In genomic region chr19:47599671-47600245, GRCh38 we compare ENCODE assay signal across 9 cellular contexts. TPM values are rescaled to one million over a fixed set of nuclear protein-coding genes. Genes with fewer than 3 reads are reported as not detected.
DNase-seq lines count a peak whose midpoint lies in the region; ATAC-seq, FAIRE-seq and TF ChIP-seq lines count a peak whose summit lies in the region.
"Not testable (repeated sequence)": the region's sequence is repeated elsewhere in the genome, so short reads cannot be mapped to it uniquely, and the experiment has no call there.
"Had no signal": no experiment of that assay in that cellular context is flagged by ENCODE, and none has a peak within 500 bp of the region (broad histone marks: within the 10 kb centered on the region; RNA-seq: fewer than 3 reads in every experiment).

No MANE protein-coding gene starts in this region.

- H3K4me3 ChIP-seq in A549 (peak overlapping the region; percentile 43), mucosa of descending colon (peak overlapping the region; percentile 14), skeletal muscle satellite cell (ENCODE audit: low read length) (peak overlapping the region; percentile 82)

- H3K36me3 ChIP-seq in mucosa of descending colon (ENCODE audit: low read depth); skeletal muscle satellite cell (ENCODE audit: insufficient read depth, low read length): not testable (repeated sequence)

- ATAC-seq in A549 = peak in 1 of 2 experiments; percentile 1; a peak in 3 of 6 replicates
- ATAC-seq in mucosa of descending colon = not testable (repeated sequence)

- H3K4me3 Mint-ChIP-seq in activated CD4-positive, alpha-beta memory T cell treated with anti-CD3 and anti-CD28 coated beads, Interleukin-2, amount 10 ng/mL, durations not matched to agents 7 days and 5 days = peak overlapping the region; percentile 85

- H3K4me1 ChIP-seq in A549 (peaks cover 17% of the 10 kb centered on the region), mucosa of descending colon (ENCODE audit: low read depth) (peaks cover 15% of the 10 kb centered on the region), skeletal muscle satellite cell (ENCODE audit: control insufficient read depth, insufficient read depth, low read length) (peaks cover 25% of the 10 kb centered on the region)

- in situ Hi-C loops in GM13976 (cut with MboI; ENCODE audit: low sequenced_read_pairs, unreplicated experiment) = not testable (repeated sequence)

- DNase-seq in A549 (ENCODE audit: low read depth in 1 of 2, low spot score in 1 of 2); activated CD4-positive, alpha-beta memory T cell treated with anti-CD3 and anti-CD28 coated beads, Interleukin-2, amount 10 ng/mL, durations not matched to agents 7 days and 5 days; caudate nucleus (lab: John Stamatoyannopoulos, UW): not testable (repeated sequence)
- DNase-seq in GM13976 (ENCODE audit: low spot score) = peak; percentile 42
- peak; percentile 63 for DNase-seq in NCI-H2227 (lab: John Stamatoyannopoulos, UW; ENCODE audit: unreplicated experiment)
- peak; percentile 18 for DNase-seq in glomerular visceral epithelial cell (ENCODE audit: extremely low spot score)
- DNase-seq in mucosa of descending colon = peak; percentile 35 to 66 (median 50)

- H3K9me3 ChIP-seq in A549; mucosa of descending colon; skeletal muscle satellite cell (replicated peaks; ENCODE audit: low read length): not testable (repeated sequence)

- H3K9me3 Mint-ChIP-seq in activated CD4-positive, alpha-beta memory T cell treated with anti-CD3 and anti-CD28 coated beads, Interleukin-2, amount 10 ng/mL, durations not matched to agents 7 days and 5 days = not testable (repeated sequence)

- intact Hi-C loops in mucosa of descending colon (cut with DNase I, micrococcal nuclease) = loop anchor here in 1 of 2 donors (10.0 kb wide), 1 partner anchor 85 kb away; the partner anchor contains the start of gene NAPA

- H3K27ac ChIP-seq in A549 = peak overlapping the region; percentile 74 to 82
- H3K27ac ChIP-seq in caudate nucleus (ENCODE audit: low read depth, low read length) = peak overlapping the region; percentile 71

- CTCF ChIA-PET in A549 (lab: Yijun Ruan, JAX) = interaction anchor here (0.7 to 6.8 kb wide), 13 partner anchors 8 to 251 kb away, joined by 3 to 40 read pairs (median 3); partner anchors contain the start of genes BICRA, DHX34, KPTN and NAPA
- CTCF ChIA-PET in activated CD4-positive, alpha-beta memory T cell treated with anti-CD3 and anti-CD28 coated beads, Interleukin-2, amount 10 ng/mL, durations not matched to agents 7 days and 5 days (lab: Charles Lee) = interaction anchor here (0.7 to 3.6 kb wide), 8 partner anchors 9 to 890 kb away, joined by 3 to 35 read pairs (median 4); partner anchors contain the start of genes DHX34 and NAPA

- not testable (repeated sequence) for TF ChIP-seq EP300 in A549 (IDR thresholded peaks at IDR 0.05)

- POLR2A ChIA-PET in A549 (lab: Yijun Ruan, JAX) = interaction anchor here (0.5 to 2.0 kb wide), 10 partner anchors 8 to 130 kb away, joined by 3 to 13 read pairs (median 4); partner anchors contain the start of genes BICRA and NAPA
- POLR2A ChIA-PET in activated CD4-positive, alpha-beta memory T cell treated with anti-CD3 and anti-CD28 coated beads, Interleukin-2, amount 10 ng/mL, durations not matched to agents 7 days and 5 days (lab: Charles Lee) = interaction anchor here (0.6 to 6.9 kb wide), 16 partner anchors 8 to 326 kb away, joined by 3 to 87 read pairs (median 4); partner anchors contain the start of genes BICRA, KPTN and NAPA

- peak overlapping the region; percentile 89 for H3K9ac ChIP-seq in skeletal muscle satellite cell (ENCODE audit: low read depth, low read length)

- WGBS in A549 (ENCODE audit: missing lambda C conversion rate) = 38% methylated on average over 25 of the region's 25 CpGs

- not testable (repeated sequence) for TF ChIP-seq CTCF in A549 (IDR thresholded peaks at IDR 0.05); GM13976 (IDR thresholded peaks at IDR 0.05; ENCODE audit: borderline replicate concordance, control extremely low read depth, extremely low read depth, insufficient read depth, missing control alignments); mucosa of descending colon (IDR thresholded peaks at IDR 0.05)

- H3K27me3 Mint-ChIP-seq in activated CD4-positive, alpha-beta memory T cell treated with anti-CD3 and anti-CD28 coated beads, Interleukin-2, amount 10 ng/mL, durations not matched to agents 7 days and 5 days = not testable (repeated sequence)

- not testable (repeated sequence) for TF ChIP-seq RAD21 in A549 (conservative IDR thresholded peaks at IDR 0.05 in 1 of 2, IDR thresholded peaks at IDR 0.05 in 1 of 2)

- not testable (repeated sequence) for H3K27me3 ChIP-seq in skeletal muscle satellite cell (ENCODE audit: control insufficient read depth, insufficient read depth, low read length)

- H3K4me2 ChIP-seq in A549 (peak overlapping the region; percentile 87), skeletal muscle satellite cell (ENCODE audit: low read length) (peak overlapping the region; percentile 94)

- FAIRE-seq in A549 (lab: Jason Lieb, UNC) = not testable (repeated sequence)

- H3K27ac Mint-ChIP-seq in activated CD4-positive, alpha-beta memory T cell treated with anti-CD3 and anti-CD28 coated beads, Interleukin-2, amount 10 ng/mL, durations not matched to agents 7 days and 5 days = peak overlapping the region; percentile 79

- TF ChIP-seq POLR2A in A549 (IDR thresholded peaks at IDR 0.05; ENCODE audit: low read length) = not testable (repeated sequence)

- not testable (repeated sequence) for H3K36me3 Mint-ChIP-seq in activated CD4-positive, alpha-beta memory T cell treated with anti-CD3 and anti-CD28 coated beads, Interleukin-2, amount 10 ng/mL, durations not matched to agents 7 days and 5 days (ENCODE audit: low read depth)

- peaks cover 49% of the 10 kb centered on the region for H3K4me1 Mint-ChIP-seq in activated CD4-positive, alpha-beta memory T cell treated with anti-CD3 and anti-CD28 coated beads, Interleukin-2, amount 10 ng/mL, durations not matched to agents 7 days and 5 days

TF ChIP-seq in A549, 52 proteins besides CTCF, POLR2A, EP300 and RAD21:
- 0 out of 2 replicates have a peak, but pooled peaks have one; percentile 49 for TF ChIP-seq FOSB (CRISPR knock-in tag; IDR thresholded peaks at IDR 0.05)
- TF ChIP-seq HOXA7 (CRISPR knock-in tag; IDR thresholded peaks at IDR 0.05) = 0 out of 2 replicates have a peak, but pooled peaks have one; percentile 61
- 0 out of 2 replicates have a peak, but pooled peaks have one; percentile 51 for TF ChIP-seq FOXS1 (CRISPR knock-in tag; IDR thresholded peaks at IDR 0.05)
- TF ChIP-seq GATA3 (IDR thresholded peaks at IDR 0.05; ENCODE audit: borderline replicate concordance) = peak; percentile 21
- TF ChIP-seq ZNF302 (CRISPR knock-in tag; IDR thresholded peaks at IDR 0.05) = peak; percentile 59; the same call in 1 of the 2 replicates
- 0 out of 2 replicates have a peak, but pooled peaks have one; percentile 66 for TF ChIP-seq KDM1A (IDR thresholded peaks at IDR 0.05; ENCODE audit: low read depth)

RNA-seq across cellular contexts. Expression of gene BICRA, which starts 9.2 kb away (rescaled TPM):
- polyA plus RNA-seq in A549 (2011; rRNA removed) (0.83 and 1.1 TPM in 2 replicates), A549 (2017; fragmentation: RNase III; extraction: RNeasy Plus Mini Kit Qiagen cat#74134 plus additional on column Dnase treatment) (12.4 to 14.6 TPM (median 12.4 TPM) in 3 replicates)
- polyA plus RNA-seq in A549 (2012; cell fraction: cytosol; rRNA removed) = 2.2 and 3.6 TPM in 2 replicates
- 13.2 and 16.4 TPM in 2 replicates for polyA plus RNA-seq in A549 (2012; cell fraction: nucleus; rRNA removed)
- 5.8 and 9.0 TPM in 2 replicates for polyA minus RNA-seq in A549 (2011; rRNA and poly(A)+ RNA removed)
- 10 to 100 TPM; 20.2 to 23.3 TPM for total RNA-seq in activated CD4-positive, alpha-beta memory T cell treated with anti-CD3 and anti-CD28 coated beads, Interleukin-2, amount 10 ng/mL, durations not matched to agents 7 days and 5 days
- 10 to 100 TPM; 18.1 to 19.7 (median 18.5) TPM for total RNA-seq in mucosa of descending colon
- 9.2 and 12.2 TPM in 2 replicates for total RNA-seq in skeletal muscle satellite cell (2012; rRNA removed)
- total RNA-seq: A172 had no signal

RNA-seq across cellular contexts. Expression of gene ZNF541, which starts 26.8 kb away (rescaled TPM):
- polyA plus RNA-seq in A549 (2011; rRNA removed) (not detected in 2 replicates), A549 (2017; fragmentation: RNase III; extraction: RNeasy Plus Mini Kit Qiagen cat#74134 plus additional on column Dnase treatment) (not detected in 3 replicates)
- not detected in 2 replicates for polyA plus RNA-seq in A549 (2012; cell fraction: cytosol; rRNA removed)
- polyA plus RNA-seq in A549 (2012; cell fraction: nucleus; rRNA removed) = not detected in 2 replicates
- polyA minus RNA-seq in A549 (2011; rRNA and poly(A)+ RNA removed) = not detected in 2 replicates
- total RNA-seq in activated CD4-positive, alpha-beta memory T cell treated with anti-CD3 and anti-CD28 coated beads, Interleukin-2, amount 10 ng/mL, durations not matched to agents 7 days and 5 days = under 1 TPM; 0.15 to 0.20 TPM
- total RNA-seq in mucosa of descending colon = under 1 TPM in 1 of 3 donors, not detected in 2; 0.22 TPM
- under 0.01 TPM in 2 replicates for total RNA-seq in skeletal muscle satellite cell (2012; rRNA removed)
- total RNA-seq: A172 had no signal

Comparison
In these comparisons a context has a peak if more than half of its experiments do, and no peak if none do; other contexts are left out.
1. H3K4me3 ChIP-seq: peak in every context shown above with its lines; median percentile 82 in skeletal muscle satellite cell; 43 in A549; 14 in mucosa of descending colon.